In the genomic region with DNA sequence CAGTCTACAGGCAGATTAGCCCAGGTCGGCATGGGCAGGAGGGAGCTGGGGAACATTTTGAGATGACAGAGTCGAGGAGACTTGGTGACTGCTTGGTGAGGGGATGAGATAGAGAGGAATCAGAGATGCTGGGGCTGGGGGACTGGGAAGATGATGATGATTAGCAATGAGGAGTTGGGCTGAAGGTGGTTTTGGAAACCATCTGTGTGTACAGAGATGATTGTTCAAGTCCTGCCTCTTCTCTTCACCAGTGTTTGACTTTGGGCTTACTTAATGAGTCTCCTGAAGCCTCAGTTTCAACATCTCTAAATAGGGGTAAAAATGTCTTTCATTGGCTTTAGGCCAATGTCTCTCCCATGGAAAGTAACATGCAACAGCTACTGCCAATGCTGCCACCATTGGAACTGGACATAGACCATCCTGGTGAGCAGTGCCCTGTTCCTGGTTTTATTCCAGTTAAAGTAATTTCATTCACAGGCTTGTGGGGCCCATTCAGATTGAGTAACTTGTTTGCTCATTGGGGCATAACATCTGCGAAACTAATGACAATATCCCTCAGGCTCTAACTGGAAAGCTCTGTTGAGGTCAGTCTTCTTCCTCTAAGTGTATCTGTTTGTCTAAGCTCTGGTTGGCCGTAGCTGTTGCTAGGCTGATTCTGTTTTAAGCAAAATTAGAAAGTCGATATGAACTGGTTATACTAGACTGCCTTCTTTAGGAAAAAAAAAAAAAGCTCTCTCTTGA, we compare ENCODE assay signal across 8 cellular contexts.
DNase-seq lines count a peak whose midpoint lies in the region; ATAC-seq and TF ChIP-seq lines count a peak whose summit lies in the region.

No MANE protein-coding gene starts in this region.

- POLR2A ChIA-PET in RWPE1 (lab: Yijun Ruan, JAX; ENCODE audit: low non-redundant PET): interaction anchor here (0.5 to 0.8 kb wide), 2 partner anchors 61 to 668 kb away, joined by 3 read pairs; no protein-coding TSS in a partner anchor

- H3K9ac ChIP-seq in skeletal muscle satellite cell (ENCODE audit: low read depth, low read length): peak overlapping the region; percentile 78

- H3K36me3 ChIP-seq in skeletal muscle satellite cell (ENCODE audit: insufficient read depth, low read length): no peaks in the 10 kb centered on the region

- CTCF ChIA-PET in RWPE1 (lab: Yijun Ruan, JAX): interaction anchor here (0.6 to 0.7 kb wide), 2 partner anchors 1091 to 1398 kb away, joined by 4 read pairs; no protein-coding TSS in a partner anchor

- H3K4me1 ChIP-seq in foreskin keratinocyte (peaks cover 7% of the 10 kb centered on the region), skeletal muscle satellite cell (ENCODE audit: control insufficient read depth, insufficient read depth, low read length) (peaks cover 63% of the 10 kb centered on the region)

- DNase-seq in GM04503 (ENCODE audit: low read depth) (peak; percentile 90), RWPE1 (ENCODE audit: low spot score) (peak; percentile 80), foreskin keratinocyte (peak; percentile 97 to 98), RKO (ENCODE audit: low spot score) (no peak), hippocampal formation (lab: John Stamatoyannopoulos, UW) (no peak), putamen (ENCODE audit: low spot score) (no peak), NCI-H1436 (lab: John Stamatoyannopoulos, UW) (no peak)

- peak overlapping the region; percentile 21 for H3K4me3 ChIP-seq in skeletal muscle satellite cell (ENCODE audit: low read length)

- peak overlapping the region; percentile 69 for H3K4me2 ChIP-seq in skeletal muscle satellite cell (ENCODE audit: low read length)

- TF ChIP-seq CTCF in RWPE1 (conservative IDR thresholded peaks at IDR 0.05; ENCODE audit: low read depth) (no peak), foreskin keratinocyte (conservative IDR thresholded peaks at IDR 0.05) (peak; percentile 19)

- H3K27me3 ChIP-seq in foreskin keratinocyte (no peaks in the 10 kb centered on the region), skeletal muscle satellite cell (ENCODE audit: control insufficient read depth, insufficient read depth, low read length) (no peaks in the 10 kb centered on the region)

- ATAC-seq in foreskin keratinocyte: peak; percentile 83

- peak overlapping the region; percentile 47; the same call in 1 of the 2 replicates for H3K27ac ChIP-seq in RWPE1
- H3K27ac ChIP-seq in foreskin keratinocyte: peak overlapping the region; percentile 61

- H3K9me3 ChIP-seq in skeletal muscle satellite cell (replicated peaks; ENCODE audit: low read length): no peaks in the 10 kb centered on the region

Comparison
In these comparisons a context has a peak if more than half of its experiments do, and no peak if none do; other contexts are left out.
1. DNase-seq: peak in GM04503 (single experiment), RWPE1 (single experiment) and foreskin keratinocyte (2 of 2); none in RKO (single experiment), hippocampal formation (0 of 2), putamen (single experiment) and NCI-H1436 (single experiment).